9 cellular contexts compared by ENCODE assay signal in genomic region chr6:48695872-48696271, GRCh38.
"Had no signal": no experiment of that assay in that cellular context is flagged by ENCODE, and none has a peak within 500 bp of the region (broad histone marks: within the 10 kb centered on the region; RNA-seq: fewer than 3 reads in every experiment).

No MANE protein-coding gene starts in this region.

- H3K36me3 ChIP-seq: HAP-1 had no signal

- H3K4me3 ChIP-seq: GM23338, HAP-1, K562 had no signal

- ATAC-seq: GM23338, K562 had no signal

- H2AFZ ChIP-seq: GM23338 had no signal

- DNase-seq: H7, HFFc6, IMR-90, KG1 had no signal

- H3K9me3 ChIP-seq: HAP-1 had no signal

- H3K27ac ChIP-seq: HL-60 had no signal

- FAIRE-seq: H1, K562 had no signal

- H3K4me1 ChIP-seq: HAP-1 had no signal

- H3K4me2 ChIP-seq: GM23338 had no signal
